Comparison of ENCODE assay signal across 5 cellular contexts in the genomic region with DNA sequence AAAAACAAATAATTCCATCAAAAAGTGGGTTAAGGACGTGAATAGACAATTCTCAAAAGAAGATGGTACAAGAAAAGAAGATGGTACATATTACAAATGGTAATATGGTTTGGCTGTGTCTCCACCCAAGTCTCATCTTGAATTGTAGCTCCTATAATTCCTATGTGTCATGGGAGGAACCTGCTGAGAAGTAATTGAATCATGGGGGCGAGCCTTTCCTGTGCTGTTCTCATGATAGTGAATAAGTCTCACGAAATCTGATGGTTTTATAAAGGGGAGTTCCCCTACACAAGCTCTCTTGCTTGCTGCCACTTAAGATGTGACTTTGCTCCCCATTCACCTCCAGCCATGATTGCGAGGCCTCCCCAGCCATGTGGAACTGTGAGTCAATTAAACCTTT.
DNase-seq lines count a peak whose midpoint lies in the region; ATAC-seq and TF ChIP-seq lines count a peak whose summit lies in the region.
"Not testable (repeated sequence)": the region's sequence is repeated elsewhere in the genome, so short reads cannot be mapped to it uniquely, and the experiment has no call there.

No MANE protein-coding gene starts in this region.

- H2AFZ ChIP-seq in mammary epithelial cell (ENCODE audit: low read depth, low read length) = not testable (repeated sequence)

- H3K36me3 ChIP-seq in A673 (ENCODE audit: insufficient read depth, low read length, poor library complexity, severe bottlenecking); mammary epithelial cell (ENCODE audit: insufficient read depth, low read length): not testable (repeated sequence)

- peak; percentile 51 for DNase-seq in A172 (ENCODE audit: low spot score)
- DNase-seq in A673 (ENCODE audit: low spot score) = peak; percentile 53
- DNase-seq in HT1080 (ENCODE audit: low read depth) = peak; percentile 55
- peak; percentile 39 for DNase-seq in mammary epithelial cell
- peak in 1 of 2 donors; percentile 22 for DNase-seq in foreskin keratinocyte

- H3K9ac ChIP-seq in mammary epithelial cell (ENCODE audit: insufficient read depth, low read length) = not testable (repeated sequence)

- POLR2A ChIA-PET in A673 (lab: Charles Lee; ENCODE audit: low non-redundant PET) = not testable (repeated sequence)

- peaks cover 12% of the 10 kb centered on the region for H3K27me3 ChIP-seq in A673 (replicated peaks; ENCODE audit: insufficient read depth, low read depth, low read length, poor library complexity)
- not testable (repeated sequence) for H3K27me3 ChIP-seq in mammary epithelial cell (ENCODE audit: insufficient read depth, low read length); foreskin keratinocyte

- dilution Hi-C loops in mammary epithelial cell (cut with HindIII; ENCODE audit: low sequenced_read_pairs) = not testable (repeated sequence)

- intact Hi-C loops in A673 (cut with micrococcal nuclease; ENCODE audit: unreplicated experiment); mammary epithelial cell (cut with micrococcal nuclease): not testable (repeated sequence)

- not testable (repeated sequence) for H4K20me1 ChIP-seq in mammary epithelial cell (ENCODE audit: insufficient read depth, low read length)

- H3K4me2 ChIP-seq in mammary epithelial cell (ENCODE audit: insufficient read depth, low read depth, low read length) = not testable (repeated sequence)

- 86% methylated on average over 4 of the region's 4 CpGs for WGBS in mammary epithelial cell (ENCODE audit: low coverage, missing lambda C conversion rate)

- not testable (repeated sequence) for H3K4me3 ChIP-seq in A673 (ENCODE audit: low read depth, low read length, poor library complexity, severe bottlenecking); mammary epithelial cell (replicated peaks in 1 of 3; ENCODE audit: insufficient read depth in 1 of 3, low read depth in 2 of 3, low read length in 3 of 3)

- H3K79me2 ChIP-seq in mammary epithelial cell (ENCODE audit: insufficient read depth, low read length) = not testable (repeated sequence)

- peak; percentile 9 for ATAC-seq in foreskin keratinocyte

- not testable (repeated sequence) for H3K4me1 ChIP-seq in A673 (ENCODE audit: insufficient read depth, low read length, poor library complexity, severe bottlenecking); mammary epithelial cell (ENCODE audit: insufficient read depth, low read length); foreskin keratinocyte

- H3K27ac ChIP-seq in A673 (ENCODE audit: low read depth, low read length, poor library complexity, severe bottlenecking); mammary epithelial cell (ENCODE audit: insufficient read depth, low read depth, low read length); foreskin keratinocyte: not testable (repeated sequence)

- CTCF ChIA-PET in A673 (lab: Charles Lee) (interaction anchor here (0.6 kb wide), 1 partner anchor 1080 kb away, joined by 3 read pairs; no protein-coding TSS in a partner anchor), mammary epithelial cell (lab: Charles Lee; ENCODE audit: low non-redundant PET) (interaction anchor here (0.6 kb wide), 1 partner anchor 252 kb away, joined by 4 read pairs; no protein-coding TSS in a partner anchor)

- BruUV-seq in A673 (replicated peaks; lab: Mats Ljungman, UMichigan); mammary epithelial cell (replicated peaks; lab: Mats Ljungman, UMichigan): not testable (repeated sequence)

- in situ Hi-C loops in mammary epithelial cell (cut with MboI; ENCODE audit: low sequenced_read_pairs in 2 of 2) = not testable (repeated sequence)

- not testable (repeated sequence) for H3K9me3 ChIP-seq in A673 (ENCODE audit: low read depth, low read length, poor library complexity, severe bottlenecking); mammary epithelial cell (replicated peaks; ENCODE audit: insufficient read depth, low read length)

- not testable (repeated sequence) for TF ChIP-seq CTCF in A673 (conservative IDR thresholded peaks at IDR 0.05; ENCODE audit: low read depth, low read length); mammary epithelial cell (conservative IDR thresholded peaks at IDR 0.05 in 1 of 2, IDR thresholded peaks at IDR 0.05 in 1 of 2; ENCODE audit: extremely low read depth in 1 of 2, insufficient read depth in 1 of 2, low read depth in 1 of 2, low read length in 2 of 2); foreskin keratinocyte (conservative IDR thresholded peaks at IDR 0.05)
